13 cellular contexts compared by ENCODE assay signal in the genomic region with DNA sequence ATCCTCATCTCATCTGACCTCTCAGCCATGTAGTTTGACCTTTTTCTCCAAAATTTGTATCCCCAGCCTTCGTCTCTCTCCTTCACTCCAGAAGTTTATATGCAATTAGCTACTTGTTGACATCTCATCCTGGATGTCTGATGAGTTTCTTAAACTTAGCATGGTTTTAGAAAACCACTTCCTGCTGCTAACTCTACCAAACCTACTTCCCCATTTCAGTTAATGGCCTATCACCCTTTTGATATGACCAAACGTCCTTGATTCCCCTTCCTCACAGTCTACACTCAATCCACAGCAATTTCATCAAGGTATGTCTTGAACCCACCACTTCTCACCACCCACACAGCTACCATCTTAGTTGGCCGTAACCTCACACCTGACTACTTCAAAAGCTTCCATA.
DNase-seq lines count a peak whose midpoint lies in the region; ATAC-seq and TF ChIP-seq lines count a peak whose summit lies in the region.
"Had no signal": no experiment of that assay in that cellular context is flagged by ENCODE, and none has a peak within 500 bp of the region (broad histone marks: within the 10 kb centered on the region; RNA-seq: fewer than 3 reads in every experiment).

No MANE protein-coding gene starts in this region.

- H3K36me3 ChIP-seq in DOHH2 (ENCODE audit: control insufficient read depth, low read length) (no peaks in the 10 kb centered on the region), OCI-LY1 (ENCODE audit: insufficient read depth, low read length) (no peaks in the 10 kb centered on the region), A673 (ENCODE audit: insufficient read depth, low read length, poor library complexity, severe bottlenecking) (no peaks in the 10 kb centered on the region)
- H3K36me3 ChIP-seq: transverse colon had no signal

- H3K9me3 ChIP-seq in DOHH2 (ENCODE audit: control insufficient read depth, insufficient read depth, low read length) (no peaks in the 10 kb centered on the region), OCI-LY1 (ENCODE audit: low read length) (peaks cover 4% of the 10 kb centered on the region; the same call in 1 of the 2 replicates), A673 (ENCODE audit: low read depth, low read length, poor library complexity, severe bottlenecking) (no peaks in the 10 kb centered on the region)
- H3K9me3 ChIP-seq: transverse colon had no signal

- no peak overlapping the region for H3K9ac ChIP-seq in OCI-LY1 (ENCODE audit: low read length)

- H3K4me2 ChIP-seq in DOHH2 (ENCODE audit: low read length) (peak overlapping the region; percentile 20), OCI-LY1 (ENCODE audit: low read length) (0 out of 2 replicates have a peak overlapping the region, but pooled peaks have one; percentile 11)

- peak; percentile 47 for ATAC-seq in GM19467 (IDR thresholded peaks at IDR 0.05; ENCODE audit: unreplicated experiment)
- ATAC-seq in HG03354 (IDR thresholded peaks at IDR 0.05; ENCODE audit: poor library complexity, severe bottlenecking, unreplicated experiment): peak; percentile 61

- no peak overlapping the region for H2AFZ ChIP-seq in OCI-LY1 (ENCODE audit: low read length)

- intact Hi-C loops in A673 (cut with micrococcal nuclease; ENCODE audit: unreplicated experiment): no loop called here

- no TSS peak for BruUV-seq in A673 (replicated peaks; lab: Mats Ljungman, UMichigan)

- no peaks in the 10 kb centered on the region for H3K79me2 ChIP-seq in DOHH2 (ENCODE audit: control insufficient read depth, low read length)
- no peaks in the 10 kb centered on the region for H3K79me2 ChIP-seq in OCI-LY1 (ENCODE audit: insufficient read depth, low read length)

- H4K20me1 ChIP-seq in DOHH2 (ENCODE audit: control insufficient read depth, insufficient read depth, low read depth, low read length): no peaks in the 10 kb centered on the region
- no peaks in the 10 kb centered on the region for H4K20me1 ChIP-seq in OCI-LY1 (ENCODE audit: insufficient read depth, low read length)

- H3F3A ChIP-seq in DOHH2 (ENCODE audit: control insufficient read depth, insufficient read depth): no peaks in the 10 kb centered on the region
- H3F3A ChIP-seq in OCI-LY1 (ENCODE audit: insufficient read depth, low read length): no peaks in the 10 kb centered on the region

- CTCF ChIA-PET in A673 (lab: Charles Lee): no interaction called here

- H3K9me2 ChIP-seq in DOHH2 (replicated peaks; ENCODE audit: control insufficient read depth, low read length) (no peaks in the 10 kb centered on the region), OCI-LY1 (ENCODE audit: low read depth, low read length) (no peaks in the 10 kb centered on the region)

- H3K4me3 ChIP-seq in DOHH2 (ENCODE audit: low read length) (peak overlapping the region; percentile 20; the same call in 1 of the 2 replicates), OCI-LY1 (ENCODE audit: low read depth, low read length, poor library complexity, severe bottlenecking) (no peak overlapping the region), A673 (ENCODE audit: low read depth, low read length, poor library complexity, severe bottlenecking) (no peak overlapping the region)
- H3K4me3 ChIP-seq: transverse colon had no signal

- DNase-seq in activated naive CD4-positive, alpha-beta T cell treated with Interleukin-2 at 50 U/mL for 16 hours: no peak
- DNase-seq in activated CD4-positive, alpha-beta T cell treated with anti-CD3 and anti-CD28 coated beads, Interleukin-2, amount 50 U/mL, for 1 hour: no peak
- DNase-seq in NCI-H1436 treated with DMSO at 0.1 percent for 48 hours (lab: John Stamatoyannopoulos, UW) (no peak), A673 (ENCODE audit: low spot score) (no peak)
- DNase-seq: amygdala, foreskin melanocyte, NCI-H1930, T1000, transverse colon had no signal

- POLR2A ChIA-PET in A673 (lab: Charles Lee; ENCODE audit: low non-redundant PET): no interaction called here

- no peaks in the 10 kb centered on the region; the same call in 1 of the 2 replicates for H3K27me3 ChIP-seq in DOHH2 (ENCODE audit: control insufficient read depth, low read length)
- H3K27me3 ChIP-seq in OCI-LY1 (ENCODE audit: insufficient read depth, low read length): no peaks in the 10 kb centered on the region
- H3K27me3 ChIP-seq in A673 (replicated peaks; ENCODE audit: insufficient read depth, low read depth, low read length, poor library complexity): no peaks in the 10 kb centered on the region
- H3K27me3 ChIP-seq: transverse colon had no signal

- H3K27ac ChIP-seq in DOHH2 (ENCODE audit: low read depth, low read length) (no peak overlapping the region), OCI-LY1 (ENCODE audit: low read depth, low read length, poor library complexity, severe bottlenecking) (no peak overlapping the region), A673 (ENCODE audit: low read depth, low read length, poor library complexity, severe bottlenecking) (no peak overlapping the region)
- H3K27ac ChIP-seq: transverse colon had no signal

- H3K4me1 ChIP-seq in DOHH2 (ENCODE audit: control insufficient read depth, low read length) (peaks cover 9% of the 10 kb centered on the region), OCI-LY1 (ENCODE audit: insufficient read depth, low read length, severe bottlenecking) (no peaks in the 10 kb centered on the region), A673 (ENCODE audit: insufficient read depth, low read length, poor library complexity, severe bottlenecking) (no peaks in the 10 kb centered on the region)

- no peak for TF ChIP-seq CTCF in DOHH2 (IDR thresholded peaks at IDR 0.05; ENCODE audit: low read depth, low read length, poor library complexity, severe bottlenecking)
- TF ChIP-seq CTCF in OCI-LY1 (IDR thresholded peaks at IDR 0.05; ENCODE audit: low read length): no peak
- no peak for TF ChIP-seq CTCF in A673 (conservative IDR thresholded peaks at IDR 0.05; ENCODE audit: low read depth, low read length)
